Comparison of ENCODE assay signal across 2 cellular contexts in genomic region chr2:84452624-84453023, GRCh38.
TF ChIP-seq lines count a peak whose summit lies in the region.

No MANE protein-coding gene starts in this region.

TF ChIP-seq in HepG2, 621 proteins besides CTCF, POLR2A, EP300 and RAD21:
- TF ChIP-seq ZKSCAN1 (IDR thresholded peaks at IDR 0.05; ENCODE audit: low read length) (peak; percentile 73), ZBED4 (CRISPR knock-in tag; IDR thresholded peaks at IDR 0.05; ENCODE audit: borderline replicate concordance) (no peak), ZFP90 (CRISPR knock-in tag; IDR thresholded peaks at IDR 0.05; ENCODE audit: borderline replicate concordance) (no peak), ZSCAN5A (CRISPR knock-in tag; IDR thresholded peaks at IDR 0.05; ENCODE audit: borderline replicate concordance) (no peak)

TF ChIP-seq in K562, 482 proteins besides CTCF, POLR2A, EP300 and RAD21:
- TF ChIP-seq MTA1 (IDR thresholded peaks at IDR 0.05; ENCODE audit: borderline replicate concordance) (no peak), EWSR1 (IDR thresholded peaks at IDR 0.05; ENCODE audit: borderline replicate concordance, low read depth, partially characterized antibody) (no peak), ETV6 (IDR thresholded peaks at IDR 0.05; ENCODE audit: borderline replicate concordance in 1 of 2, low read depth in 2 of 2, low read length in 1 of 2) (no peak), ETV6 (CRISPR knock-in tag; IDR thresholded peaks at IDR 0.05; ENCODE audit: borderline replicate concordance) (no peak), ZKSCAN1 (IDR thresholded peaks at IDR 0.05; ENCODE audit: low read depth, low read length) (peak; percentile 75; the same call in 1 of the 2 replicates), CBFA2T2 (conservative IDR thresholded peaks at IDR 0.05) (no peak), MEF2D (tag; conservative IDR thresholded peaks at IDR 0.05; ENCODE audit: low read depth) (no peak)
